1 cellular context compared by ENCODE assay signal in genomic region chr9:130018260-130018659, GRCh38.
TF ChIP-seq lines count a peak whose summit lies in the region.

No MANE protein-coding gene starts in this region.

TF ChIP-seq in HepG2, 621 proteins besides CTCF, POLR2A, EP300 and RAD21:
- TF ChIP-seq KMT2B (CRISPR knock-in tag; IDR thresholded peaks at IDR 0.05) (no peak), RORA (CRISPR knock-in tag; IDR thresholded peaks at IDR 0.05) (no peak), KDM2A (CRISPR knock-in tag; IDR thresholded peaks at IDR 0.05; ENCODE audit: borderline replicate concordance, low read depth) (no peak), RCOR2 (CRISPR knock-in tag; IDR thresholded peaks at IDR 0.05) (no peak), GABPB1 (CRISPR knock-in tag; IDR thresholded peaks at IDR 0.05) (no peak), ZNF501 (CRISPR knock-in tag; IDR thresholded peaks at IDR 0.05) (no peak), CBX1 (IDR thresholded peaks at IDR 0.05; ENCODE audit: low read depth) (no peak), TRIM22 (IDR thresholded peaks at IDR 0.05) (no peak), MEIS2 (CRISPR knock-in tag; IDR thresholded peaks at IDR 0.05) (no peak), SMARCE1 (IDR thresholded peaks at IDR 0.05; ENCODE audit: borderline replicate concordance) (no peak), NCOA1 (CRISPR knock-in tag; IDR thresholded peaks at IDR 0.05) (no peak), REST (IDR thresholded peaks at IDR 0.05; ENCODE audit: borderline replicate concordance in 1 of 2, low read depth in 1 of 2, low read length in 2 of 2) (no peak), HNF4A (CRISPR knock-in tag; IDR thresholded peaks at IDR 0.05) (no peak), ZBTB38 (CRISPR knock-in tag; IDR thresholded peaks at IDR 0.05) (no peak), SOX5 (CRISPR knock-in tag; IDR thresholded peaks at IDR 0.05; ENCODE audit: borderline replicate concordance) (no peak), ZFP37 (CRISPR knock-in tag; IDR thresholded peaks at IDR 0.05; ENCODE audit: borderline replicate concordance) (no peak)
- TF ChIP-seq, protein P1, sequence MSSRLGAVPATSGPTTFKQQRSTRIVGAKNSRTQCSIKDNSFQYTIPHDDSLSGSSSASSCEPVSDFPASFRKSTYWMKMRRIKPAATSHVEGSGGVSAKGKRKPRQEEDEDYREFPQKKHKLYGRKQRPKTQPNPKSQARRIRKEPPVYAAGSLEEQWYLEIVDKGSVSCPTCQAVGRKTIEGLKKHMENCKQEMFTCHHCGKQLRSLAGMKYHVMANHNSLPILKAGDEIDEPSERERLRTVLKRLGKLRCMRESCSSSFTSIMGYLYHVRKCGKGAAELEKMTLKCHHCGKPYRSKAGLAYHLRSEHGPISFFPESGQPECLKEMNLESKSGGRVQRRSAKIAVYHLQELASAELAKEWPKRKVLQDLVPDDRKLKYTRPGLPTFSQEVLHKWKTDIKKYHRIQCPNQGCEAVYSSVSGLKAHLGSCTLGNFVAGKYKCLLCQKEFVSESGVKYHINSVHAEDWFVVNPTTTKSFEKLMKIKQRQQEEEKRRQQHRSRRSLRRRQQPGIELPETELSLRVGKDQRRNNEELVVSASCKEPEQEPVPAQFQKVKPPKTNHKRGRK (CRISPR knock-in tag; IDR thresholded peaks at IDR 0.05), result no peak
- TF ChIP-seq, protein P2, sequence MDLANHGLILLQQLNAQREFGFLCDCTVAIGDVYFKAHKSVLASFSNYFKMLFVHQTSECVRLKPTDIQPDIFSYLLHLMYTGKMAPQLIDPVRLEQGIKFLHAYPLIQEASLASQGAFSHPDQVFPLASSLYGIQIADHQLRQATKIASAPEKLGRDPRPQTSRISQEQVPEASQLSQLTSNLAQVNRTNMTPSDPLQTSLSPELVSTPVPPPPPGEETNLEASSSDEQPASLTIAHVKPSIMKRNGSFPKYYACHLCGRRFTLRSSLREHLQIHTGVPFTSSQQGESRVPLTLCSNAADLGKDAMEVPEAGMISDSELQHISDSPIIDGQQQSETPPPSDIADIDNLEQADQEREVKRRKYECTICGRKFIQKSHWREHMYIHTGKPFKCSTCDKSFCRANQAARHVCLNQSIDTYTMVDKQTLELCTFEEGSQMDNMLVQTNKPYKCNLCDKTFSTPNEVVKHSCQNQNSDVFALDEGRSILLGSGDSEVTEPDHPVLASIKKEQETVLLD (CRISPR knock-in tag; IDR thresholded peaks at IDR 0.05; ENCODE audit: low read depth), result no peak
- TF ChIP-seq, protein P3, sequence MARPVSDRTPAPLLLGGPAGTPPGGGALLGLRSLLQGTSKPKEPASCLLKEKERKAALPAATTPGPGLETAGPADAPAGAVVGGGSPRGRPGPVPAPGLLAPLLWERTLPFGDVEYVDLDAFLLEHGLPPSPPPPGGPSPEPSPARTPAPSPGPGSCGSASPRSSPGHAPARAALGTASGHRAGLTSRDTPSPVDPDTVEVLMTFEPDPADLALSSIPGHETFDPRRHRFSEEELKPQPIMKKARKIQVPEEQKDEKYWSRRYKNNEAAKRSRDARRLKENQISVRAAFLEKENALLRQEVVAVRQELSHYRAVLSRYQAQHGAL (CRISPR knock-in tag; IDR thresholded peaks at IDR 0.05; ENCODE audit: not compliant biosample characterization), result no peak
